Comparison of ENCODE assay signal across 8 cellular contexts in the genomic region with DNA sequence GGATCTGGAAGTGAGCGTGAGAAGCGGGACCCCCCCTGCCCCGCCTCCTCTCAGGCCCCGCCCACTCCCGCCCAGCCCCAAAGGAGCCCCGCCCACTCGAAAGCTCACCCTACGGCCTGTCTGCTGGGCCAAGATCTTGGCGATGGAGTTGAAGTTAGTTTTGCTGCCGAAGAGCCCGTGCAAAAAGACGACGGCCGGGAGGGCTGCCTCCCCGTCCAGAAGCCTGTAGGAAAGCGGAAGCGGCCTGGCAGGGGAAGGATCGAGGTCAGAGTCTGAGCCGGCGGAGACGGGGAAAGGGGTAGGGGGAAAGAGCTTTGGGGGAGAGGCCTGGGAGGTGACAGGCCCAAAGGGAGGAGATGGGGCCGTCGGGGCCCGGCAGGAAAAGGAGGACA.
A peak's percentile ranks its signal among the peaks of the same experiment; 100 is the strongest.
DNase-seq lines count a peak whose midpoint lies in the region; ATAC-seq and TF ChIP-seq lines count a peak whose summit lies in the region.

No MANE protein-coding gene starts in this region.

- peak; percentile 14 for ATAC-seq in GM18909 (IDR thresholded peaks at IDR 0.05; ENCODE audit: poor library complexity, unreplicated experiment)
- ATAC-seq in HG02981 (IDR thresholded peaks at IDR 0.05; ENCODE audit: unreplicated experiment), result no peak

- peak; percentile 87 for DNase-seq in AG08396 (ENCODE audit: low spot score)
- no peak for DNase-seq in LNCaP clone FGC (ENCODE audit: low read depth)
- DNase-seq in WERI-Rb-1, result peak; percentile 59
- peak in 41 of 61 donors; percentile 10 to 60 (median 30) for DNase-seq in caudate nucleus (lab: John Stamatoyannopoulos, UW)
- peak; percentile 79 for DNase-seq in islet precursor cell
- DNase-seq in stimulated activated CD4-positive, alpha-beta T cell treated with anti-CD3 and anti-CD28 coated beads, Interleukin-12 subunit alpha, Interleukin-12 subunit beta, amount 100 ng/mL, for 48 hours (ENCODE audit: low read depth in 2 of 3, low spot score in 1 of 3), result peak in 2 of 3 donors; percentile 57 to 65

- H3K27me3 ChIP-seq in WERI-Rb-1 (ENCODE audit: insufficient read depth, low read depth, severe bottlenecking), result no peaks in the 10 kb centered on the region

- TF ChIP-seq CTCF in LNCaP clone FGC (IDR thresholded peaks at IDR 0.05; ENCODE audit: control insufficient read depth, extremely low read depth, insufficient read depth) (no peak), WERI-Rb-1 (IDR thresholded peaks at IDR 0.05; ENCODE audit: low read depth, low read length) (no peak)

- H3K36me3 ChIP-seq in WERI-Rb-1, result peaks cover 16% of the 10 kb centered on the region

- no peaks in the 10 kb centered on the region for H3K9me3 ChIP-seq in WERI-Rb-1 (ENCODE audit: severe bottlenecking)

- peak overlapping the region; percentile 89 for H3K4me3 ChIP-seq in LNCaP clone FGC (ENCODE audit: low read depth, low read length)
- H3K4me3 ChIP-seq in WERI-Rb-1 (ENCODE audit: low read depth, low read length), result peak overlapping the region; percentile 86

- peak overlapping the region; percentile 79 for H3K27ac ChIP-seq in WERI-Rb-1
- peak overlapping the region; percentile 9 for H3K27ac ChIP-seq in caudate nucleus (ENCODE audit: low read depth, low read length)
